Comparison of ENCODE assay signal across 10 cellular contexts in the genomic region with DNA sequence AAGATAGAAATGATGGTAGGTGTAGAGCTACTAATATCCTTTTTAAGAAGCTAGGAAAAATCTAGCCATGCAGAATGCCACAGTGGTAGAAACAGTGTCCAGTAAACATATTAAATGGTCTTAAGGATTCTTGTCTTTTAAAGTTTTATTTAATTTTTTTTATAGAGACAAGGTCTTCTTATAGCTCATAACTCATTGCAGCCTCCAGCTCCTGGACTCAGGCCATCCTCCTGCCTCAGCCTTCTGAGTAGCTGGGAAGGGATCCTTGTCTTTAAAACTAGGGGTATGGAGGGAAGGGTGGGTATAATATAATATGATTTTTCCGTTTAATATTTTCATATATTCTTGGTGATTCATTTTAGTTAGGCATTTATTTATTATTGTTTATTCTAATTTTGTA. TPM values are rescaled to one million over a fixed set of nuclear protein-coding genes. Genes with fewer than 3 reads are reported as not detected.
DNase-seq lines count a peak whose midpoint lies in the region; ATAC-seq and TF ChIP-seq lines count a peak whose summit lies in the region.
"Had no signal": no experiment of that assay in that cellular context is flagged by ENCODE, and none has a peak within 500 bp of the region (broad histone marks: within the 10 kb centered on the region; RNA-seq: fewer than 3 reads in every experiment).

No MANE protein-coding gene starts in this region.

- peaks cover 65% of the 10 kb centered on the region for H3K36me3 ChIP-seq in DOHH2 (ENCODE audit: control insufficient read depth, low read length)
- peaks cover 34% of the 10 kb centered on the region for H3K36me3 ChIP-seq in OCI-LY3 (replicated peaks; ENCODE audit: low read depth, low read length)
- peaks cover 6 to 9% of the 10 kb centered on the region in 2 donors for H3K36me3 ChIP-seq in duodenal mucosa (ENCODE audit: control insufficient read depth in 1 of 2, insufficient read depth in 2 of 2, low read length in 2 of 2)
- peaks cover 0 to 16% (median 0%) of the 10 kb centered on the region in 3 donors for H3K36me3 ChIP-seq in Peyer's patch

- peak overlapping the region; percentile 96 for H3K4me3 Mint-ChIP-seq in osteocyte (ENCODE audit: unreplicated experiment)

- H3K27me3 ChIP-seq in DOHH2 (ENCODE audit: control insufficient read depth, low read length): no peaks in the 10 kb centered on the region; the same call in 1 of the 2 replicates
- no peaks in the 10 kb centered on the region for H3K27me3 ChIP-seq in OCI-LY3 (ENCODE audit: low read depth, low read length)
- H3K27me3 ChIP-seq in duodenal mucosa (ENCODE audit: control insufficient read depth in 1 of 2, insufficient read depth in 2 of 2, low read length in 2 of 2): no peaks in the 10 kb centered on the region
- no peaks in the 10 kb centered on the region for H3K27me3 ChIP-seq in Peyer's patch

- H3K9ac ChIP-seq in OCI-LY3 (ENCODE audit: low read length) (no peak overlapping the region), duodenal mucosa (ENCODE audit: low read depth in 1 of 2, low read length in 2 of 2) (no peak overlapping the region)

- TF ChIP-seq CTCF in DOHH2 (IDR thresholded peaks at IDR 0.05; ENCODE audit: low read depth, low read length, poor library complexity, severe bottlenecking) (no peak), OCI-LY3 (IDR thresholded peaks at IDR 0.05; ENCODE audit: low read depth, low read length) (no peak), osteocyte (IDR thresholded peaks at IDR 0.05) (no peak), Peyer's patch (IDR thresholded peaks at IDR 0.05) (no peak)

- peaks cover 31% of the 10 kb centered on the region for H4K20me1 ChIP-seq in DOHH2 (ENCODE audit: control insufficient read depth, insufficient read depth, low read depth, low read length)
- peaks cover 40% of the 10 kb centered on the region for H4K20me1 ChIP-seq in OCI-LY3 (ENCODE audit: insufficient read depth, low read length)

- H2AFZ ChIP-seq in OCI-LY3 (ENCODE audit: low read depth, low read length): no peak overlapping the region

- H3K36me3 Mint-ChIP-seq in osteocyte (ENCODE audit: unreplicated experiment): peaks cover 25% of the 10 kb centered on the region

- DNase-seq in osteocyte (ENCODE audit: extremely low spot score, unreplicated experiment) (no peak), Peyer's patch (no peak), NCI-H1436 (lab: John Stamatoyannopoulos, UW) (no peak)
- DNase-seq: activated CD4-positive, alpha-beta T cell treated with anti-CD3 and anti-CD28 coated beads, Interleukin-2, amount 10 ng/mL, durations not matched to agents 7 days and 5 days; NCI-H774 had no signal

- no peaks in the 10 kb centered on the region for H3K27me3 Mint-ChIP-seq in osteocyte (ENCODE audit: unreplicated experiment)
- H3K27me3 Mint-ChIP-seq: activated CD4-positive, alpha-beta T cell treated with anti-CD3 and anti-CD28 coated beads, Interleukin-2, amount 10 ng/mL, durations not matched to agents 7 days and 5 days had no signal

- H3F3A ChIP-seq in DOHH2 (ENCODE audit: control insufficient read depth, insufficient read depth): no peaks in the 10 kb centered on the region

- H3K27ac Mint-ChIP-seq in osteocyte (ENCODE audit: unreplicated experiment): peak overlapping the region; percentile 97

- peaks cover 49% of the 10 kb centered on the region for H3K4me1 Mint-ChIP-seq in osteocyte (ENCODE audit: unreplicated experiment)

- H3K4me1 ChIP-seq in DOHH2 (ENCODE audit: control insufficient read depth, low read length) (peaks cover 33% of the 10 kb centered on the region), OCI-LY3 (ENCODE audit: low read length) (peaks cover 24% of the 10 kb centered on the region), duodenal mucosa (ENCODE audit: control insufficient read depth in 1 of 2, insufficient read depth in 2 of 2, low read length in 2 of 2) (peaks cover 25 to 41% of the 10 kb centered on the region in 2 donors), Peyer's patch (peaks cover 0 to 37% (median 12%) of the 10 kb centered on the region in 4 donors)

- H3K9me3 Mint-ChIP-seq in osteocyte (ENCODE audit: unreplicated experiment): no peaks in the 10 kb centered on the region
- H3K9me3 Mint-ChIP-seq: activated CD4-positive, alpha-beta T cell treated with anti-CD3 and anti-CD28 coated beads, Interleukin-2, amount 10 ng/mL, durations not matched to agents 7 days and 5 days had no signal

- peak overlapping the region; percentile 95 for H3K4me2 ChIP-seq in DOHH2 (ENCODE audit: low read length)
- peak overlapping the region; percentile 89 for H3K4me2 ChIP-seq in OCI-LY3 (ENCODE audit: low read length)

- H3K4me3 ChIP-seq in DOHH2 (ENCODE audit: low read length) (no peak overlapping the region), OCI-LY3 (ENCODE audit: low read length) (no peak overlapping the region), duodenal mucosa (ENCODE audit: low read depth in 1 of 2, low read length in 2 of 2) (peak overlapping the region; percentile 28 to 52), Peyer's patch (no peak overlapping the region)

- ATAC-seq in GM21447 (IDR thresholded peaks at IDR 0.05; ENCODE audit: unreplicated experiment): no peak
- no peak for ATAC-seq in HG03521 (IDR thresholded peaks at IDR 0.05; ENCODE audit: unreplicated experiment)

- TF ChIP-seq POLR2A in Peyer's patch (IDR thresholded peaks at IDR 0.05): no peak

- H3K9me3 ChIP-seq in DOHH2 (ENCODE audit: control insufficient read depth, insufficient read depth, low read length) (no peaks in the 10 kb centered on the region), OCI-LY3 (ENCODE audit: insufficient read depth, low read length) (no peaks in the 10 kb centered on the region), duodenal mucosa (ENCODE audit: control insufficient read depth in 1 of 2, low read length in 2 of 2) (no peaks in the 10 kb centered on the region), Peyer's patch (no peaks in the 10 kb centered on the region)

- H3K27ac ChIP-seq in DOHH2 (ENCODE audit: low read depth, low read length) (no peak overlapping the region), OCI-LY3 (ENCODE audit: low read length) (no peak overlapping the region), duodenal mucosa (ENCODE audit: low read depth, low read length) (no peak overlapping the region), Peyer's patch (peak overlapping the region in 1 of 4 donors; percentile 100)

- H3K9me2 ChIP-seq in DOHH2 (replicated peaks; ENCODE audit: control insufficient read depth, low read length): no peaks in the 10 kb centered on the region

- peaks cover 91% of the 10 kb centered on the region for H3K79me2 ChIP-seq in DOHH2 (ENCODE audit: control insufficient read depth, low read length)
- H3K79me2 ChIP-seq in OCI-LY3 (ENCODE audit: low read length): peaks cover 83% of the 10 kb centered on the region

RNA-seq across cellular contexts. Expression of a gene that starts 3.8 kb away (rescaled TPM):
- total RNA-seq in osteocyte (95.5 and 102 TPM in 2 replicates), Peyer's patch (100 to 1,000 TPM in 1 of 4 donors, 10 to 100 TPM in 3; 78.2 to 105 (median 91.4) TPM)

RNA-seq across cellular contexts. Expression of a gene that starts 53.5 kb away (rescaled TPM):
- 19.8 and 23.1 TPM in 2 replicates for total RNA-seq in osteocyte
- total RNA-seq in Peyer's patch: 10 to 100 TPM in 2 of 4 donors, 1 to 10 TPM in 2; 1.7 to 19.6 (median 9.4) TPM

Comparison
In these comparisons a context has a peak if more than half of its experiments do, and no peak if none do; other contexts are left out.
1. H3K4me3 ChIP-seq: peak in duodenal mucosa (2 of 2); none in DOHH2 (single experiment), OCI-LY3 (single experiment) and Peyer's patch (0 of 4).